In the genomic region with DNA sequence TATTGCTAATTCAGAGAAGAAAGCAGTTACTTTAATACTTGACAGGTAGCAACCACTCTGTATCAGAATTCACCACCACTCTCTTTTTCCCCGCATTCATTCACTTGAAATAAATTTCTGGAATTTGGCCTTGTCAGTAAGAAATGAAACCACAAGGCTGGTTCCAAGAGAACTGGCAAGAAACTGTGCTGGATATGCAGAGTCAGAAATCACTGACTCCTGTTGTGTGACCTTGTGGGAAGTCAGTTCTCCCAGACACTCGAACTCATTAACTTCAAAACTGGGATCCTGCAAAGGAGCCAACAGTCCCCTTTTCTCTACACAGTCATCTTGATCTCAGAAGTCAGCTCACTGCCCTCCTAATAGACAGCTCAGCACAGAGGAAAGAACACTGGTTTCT, we compare ENCODE assay signal across 21 cellular contexts.
"Had no signal": no experiment of that assay in that cellular context is flagged by ENCODE, and none has a peak within 500 bp of the region (broad histone marks: within the 10 kb centered on the region; RNA-seq: fewer than 3 reads in every experiment).

No MANE protein-coding gene starts in this region.

- DNase-seq: activated CD4-positive, alpha-beta T cell treated with anti-CD3 and anti-CD28 coated beads, Interleukin-2, amount 50 U/mL, for 4 hours; activated CD4-positive, CD25-positive, alpha-beta regulatory T cell treated with anti-CD3 and anti-CD28 coated beads, Interleukin-2, amount 50 U/mL, for 72 hours; activated CD8-positive, alpha-beta memory T cell treated with anti-CD3 and anti-CD28 coated beads, Interleukin-2, amount 10 ng/mL, durations not matched to agents 7 days and 5 days; activated naive CD4-positive, alpha-beta T cell treated with anti-CD3 and anti-CD28 coated beads for 36 hours; activated naive CD8-positive, alpha-beta T cell treated with anti-CD3 and anti-CD28 coated beads, Interleukin-2, amount 50 U/mL, for 24 hours; activated T-cell treated with anti-CD3 and anti-CD28 coated beads, Interleukin-2, amount 50 U/mL, for 1 hour; body of pancreas; effector memory CD8-positive, alpha-beta T cell; foreskin melanocyte; head of caudate nucleus; midbrain; stimulated activated CD4-positive, alpha-beta T cell treated with anti-CD3 and anti-CD28 coated beads, Interleukin-15, amount 100 ng/mL, for 24 hours; stimulated activated CD4-positive, alpha-beta T cell treated with anti-CD3 and anti-CD28 coated beads, Interleukin-4, amount 100 ng/mL, for 1 hour; stimulated activated naive CD4-positive, alpha-beta T cell; tibial artery; uterus had no signal

- H3K4me1 Mint-ChIP-seq: activated CD8-positive, alpha-beta memory T cell treated with anti-CD3 and anti-CD28 coated beads, Interleukin-2, amount 10 ng/mL, durations not matched to agents 7 days and 5 days; activated naive CD8-positive, alpha-beta T cell treated with anti-CD3 and anti-CD28 coated beads, Interleukin-2, amount 50 U/mL, for 24 hours; central memory CD8-positive, alpha-beta T cell had no signal

- ATAC-seq: activated CD8-positive, alpha-beta memory T cell treated with anti-CD3 and anti-CD28 coated beads, Interleukin-2, amount 10 ng/mL, durations not matched to agents 7 days and 5 days; activated naive CD8-positive, alpha-beta T cell treated with anti-CD3 and anti-CD28 coated beads, Interleukin-2, amount 50 U/mL, for 24 hours; body of pancreas; effector memory CD8-positive, alpha-beta T cell had no signal

- H3K27ac Mint-ChIP-seq: activated CD8-positive, alpha-beta memory T cell treated with anti-CD3 and anti-CD28 coated beads, Interleukin-2, amount 10 ng/mL, durations not matched to agents 7 days and 5 days; activated naive CD4-positive, alpha-beta T cell treated with anti-CD3 and anti-CD28 coated beads for 36 hours; activated naive CD8-positive, alpha-beta T cell treated with anti-CD3 and anti-CD28 coated beads, Interleukin-2, amount 50 U/mL, for 24 hours; activated T-helper 2 cell treated with anti-CD3 and anti-CD28 coated beads, Interferon-gamma antibody, Interleukin-2, Interleukin-4, amounts not matched to agents 10 μg/mL and 5 μg/mL and 100 μg/mL, durations not matched to agents 14 hours and 24 hours and 36 hours; dendritic cell treated with granulocyte-macrophage colony-stimulating factor and Interleukin-4, amounts not matched to agents 40 ng/mL and 50 ng/mL, for 4 days; effector memory CD8-positive, alpha-beta T cell had no signal

- H3K4me3 ChIP-seq: body of pancreas, lung, right atrium auricular region, tibial artery, uterus had no signal

- H3K4me3 Mint-ChIP-seq: activated CD8-positive, alpha-beta memory T cell treated with anti-CD3 and anti-CD28 coated beads, Interleukin-2, amount 10 ng/mL, durations not matched to agents 7 days and 5 days; activated naive CD4-positive, alpha-beta T cell treated with anti-CD3 and anti-CD28 coated beads for 36 hours; activated naive CD8-positive, alpha-beta T cell treated with anti-CD3 and anti-CD28 coated beads, Interleukin-2, amount 50 U/mL, for 24 hours; central memory CD8-positive, alpha-beta T cell; dendritic cell treated with granulocyte-macrophage colony-stimulating factor and Interleukin-4, amounts not matched to agents 40 ng/mL and 50 ng/mL, for 4 days; effector memory CD8-positive, alpha-beta T cell had no signal

- H3K27me3 Mint-ChIP-seq: activated CD8-positive, alpha-beta memory T cell treated with anti-CD3 and anti-CD28 coated beads, Interleukin-2, amount 10 ng/mL, durations not matched to agents 7 days and 5 days; activated naive CD8-positive, alpha-beta T cell treated with anti-CD3 and anti-CD28 coated beads, Interleukin-2, amount 50 U/mL, for 24 hours; central memory CD8-positive, alpha-beta T cell; dendritic cell treated with granulocyte-macrophage colony-stimulating factor and Interleukin-4, amounts not matched to agents 40 ng/mL and 50 ng/mL, for 4 days; effector memory CD8-positive, alpha-beta T cell had no signal

- H3K9me3 Mint-ChIP-seq: dendritic cell treated with granulocyte-macrophage colony-stimulating factor and Interleukin-4, amounts not matched to agents 40 ng/mL and 50 ng/mL, for 4 days had no signal

- H3K36me3 Mint-ChIP-seq: activated CD8-positive, alpha-beta memory T cell treated with anti-CD3 and anti-CD28 coated beads, Interleukin-2, amount 10 ng/mL, durations not matched to agents 7 days and 5 days had no signal
